10 cellular contexts compared by ENCODE assay signal in the genomic region with DNA sequence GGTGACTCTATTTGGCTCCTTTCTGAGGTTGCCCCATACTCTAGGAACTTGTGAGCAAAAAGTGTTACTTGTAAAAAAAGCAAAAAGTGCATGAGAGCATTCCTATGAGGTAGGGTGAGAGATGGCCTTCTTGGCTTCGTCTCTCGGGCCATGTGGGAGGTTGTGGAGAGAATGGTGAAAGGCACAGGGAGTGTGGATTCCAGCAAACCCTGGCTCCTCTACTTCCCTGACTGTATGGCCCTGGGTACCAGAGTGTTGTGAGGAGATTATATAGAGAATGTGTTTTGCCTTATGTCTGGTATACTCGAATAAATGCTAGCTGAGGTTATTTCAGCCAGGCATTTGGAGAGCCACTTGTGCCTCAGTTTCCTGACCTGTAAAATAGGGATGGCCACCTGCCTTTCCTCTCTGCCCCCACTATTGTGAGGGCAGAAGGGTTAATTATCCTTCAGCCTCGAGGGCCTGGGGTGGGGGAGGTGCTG. TPM values are rescaled to one million over a fixed set of nuclear protein-coding genes. Genes with fewer than 3 reads are reported as not detected.
DNase-seq lines count a peak whose midpoint lies in the region; ATAC-seq and TF ChIP-seq lines count a peak whose summit lies in the region.
"Had no signal": no experiment of that assay in that cellular context is flagged by ENCODE, and none has a peak within 500 bp of the region (broad histone marks: within the 10 kb centered on the region; RNA-seq: fewer than 3 reads in every experiment).

No MANE protein-coding gene starts in this region.

- H3F3A ChIP-seq in smooth muscle cell (ENCODE audit: low read depth), result peaks cover 4% of the 10 kb centered on the region

- H3K27me3 ChIP-seq in HCT116 (ENCODE audit: insufficient read depth, low read length) (no peaks in the 10 kb centered on the region), smooth muscle cell (ENCODE audit: low read depth) (no peaks in the 10 kb centered on the region)
- H3K27me3 ChIP-seq: BLaER1 treated with 17β-estradiol and CSF1 and Interleukin-3, amounts not matched to agents 10 nM and 100 nM had no signal

- H3K9me3 Mint-ChIP-seq in central memory CD8-positive, alpha-beta T cell, result peaks cover 11% of the 10 kb centered on the region

- intact Hi-C loops in HCT116 (cut with micrococcal nuclease), result no loop called here
- intact Hi-C loops in left colon (cut with DNase I, micrococcal nuclease), result no loop called here

- H3K4me1 Mint-ChIP-seq in central memory CD8-positive, alpha-beta T cell, result peaks cover 74% of the 10 kb centered on the region

- TF ChIP-seq RAD21 in HCT116 (IDR thresholded peaks at IDR 0.05; ENCODE audit: low read depth), result no peak

- no TSS peak for BruUV-seq in HCT116 (replicated peaks; lab: Mats Ljungman, UMichigan)

- H3K9me3 ChIP-seq in HCT116 (ENCODE audit: control insufficient read depth in 1 of 2, insufficient read depth in 1 of 2, low read depth in 1 of 2, low read length in 2 of 2), result no peaks in the 10 kb centered on the region
- peaks cover 7% of the 10 kb centered on the region for H3K9me3 ChIP-seq in smooth muscle cell (replicated peaks; ENCODE audit: low read depth)

- H3K4me3 Mint-ChIP-seq in central memory CD8-positive, alpha-beta T cell, result peak overlapping the region; percentile 28
- H3K4me3 Mint-ChIP-seq: activated T-helper 1 cell treated with anti-CD3 and anti-CD28 coated beads, Interleukin-12 subunit alpha, Interleukin-12 subunit beta, Interleukin-2, Interleukin-4 antibody, amounts not matched to agents 30 ng/mL and 10 ng/mL and 1 ng/mL, durations not matched to agents 14 hours and 24 hours and 36 hours had no signal

- ATAC-seq in HCT116, result no peak
- no peak for ATAC-seq in central memory CD8-positive, alpha-beta T cell (replicated peaks; ENCODE audit: extremely low read depth, poor library complexity, severe bottlenecking)
- no peak for ATAC-seq in left colon
- ATAC-seq in GM21367 (IDR thresholded peaks at IDR 0.05; ENCODE audit: unreplicated experiment), result no peak
- no peak for ATAC-seq in GM19035 (IDR thresholded peaks at IDR 0.05; ENCODE audit: unreplicated experiment)

- POLR2A ChIA-PET in HCT116 (lab: Charles Lee), result no interaction called here

- DNase-seq in HCT116 (ENCODE audit: low read depth, low spot score) (no peak), left colon (peak; percentile 23 to 24), smooth muscle cell (lab: John Stamatoyannopoulos, UW; ENCODE audit: unreplicated experiment) (no peak), NCI-H226 (no peak), cerebellar nuclear complex (lab: John Stamatoyannopoulos, UW) (no peak)
- no peak for DNase-seq in central memory CD8-positive, alpha-beta T cell (ENCODE audit: low spot score in 2 of 2)

- peaks cover 96% of the 10 kb centered on the region for H3K79me2 ChIP-seq in HCT116 (ENCODE audit: insufficient read depth, low read length)
- peaks cover 95% of the 10 kb centered on the region for H3K79me2 ChIP-seq in smooth muscle cell (ENCODE audit: low read depth)

- no peaks in the 10 kb centered on the region for H4K20me1 ChIP-seq in HCT116 (ENCODE audit: insufficient read depth)
- no peaks in the 10 kb centered on the region for H4K20me1 ChIP-seq in smooth muscle cell (ENCODE audit: low read depth)
- H4K20me1 ChIP-seq: BLaER1 treated with 17β-estradiol and CSF1 and Interleukin-3, amounts not matched to agents 10 nM and 100 nM had no signal

- H3K9me2 ChIP-seq in HCT116 (ENCODE audit: insufficient read depth), result no peaks in the 10 kb centered on the region

- RAD21 ChIA-PET in HCT116 (lab: Charles Lee; ENCODE audit: low non-redundant PET in 1 of 2, low total read pairs in 2 of 2, uncharacterized antibody in 2 of 2, unreplicated experiment in 2 of 2), result no interaction called here

- no peak overlapping the region for H3K27ac Mint-ChIP-seq in central memory CD8-positive, alpha-beta T cell (ENCODE audit: low read depth)
- H3K27ac Mint-ChIP-seq: activated T-helper 1 cell treated with anti-CD3 and anti-CD28 coated beads, Interleukin-12 subunit alpha, Interleukin-12 subunit beta, Interleukin-2, Interleukin-4 antibody, amounts not matched to agents 30 ng/mL and 10 ng/mL and 1 ng/mL, durations not matched to agents 14 hours and 24 hours and 36 hours had no signal

- peaks cover 55 to 63% of the 10 kb centered on the region in 2 experiments for H3K4me1 ChIP-seq in HCT116 (ENCODE audit: control insufficient read depth in 1 of 2, insufficient read depth in 2 of 2, low read length in 2 of 2)
- H3K4me1 ChIP-seq in smooth muscle cell (ENCODE audit: low read depth), result peaks cover 30% of the 10 kb centered on the region

- H3K4me2 ChIP-seq in HCT116 (ENCODE audit: low read length) (0 out of 2 replicates have a peak overlapping the region, but pooled peaks have one; percentile 74), smooth muscle cell (peak overlapping the region; percentile 78)
- H3K4me2 ChIP-seq: BLaER1 treated with 17β-estradiol and CSF1 and Interleukin-3, amounts not matched to agents 10 nM and 100 nM had no signal

- peaks cover 0 to 3% of the 10 kb centered on the region in 2 experiments; a peak in 1 of 4 replicates for H3K36me3 ChIP-seq in HCT116 (ENCODE audit: control insufficient read depth in 1 of 2, insufficient read depth in 2 of 2, low read length in 2 of 2)
- peaks cover 2% of the 10 kb centered on the region for H3K36me3 ChIP-seq in smooth muscle cell (ENCODE audit: low read depth)

- TF ChIP-seq POLR2A in HCT116 (IDR thresholded peaks at IDR 0.05; ENCODE audit: borderline replicate concordance, extremely low read depth, insufficient read depth, insufficient read length), result no peak

- H3K9ac ChIP-seq in HCT116 (ENCODE audit: low read length) (0 out of 2 replicates have a peak overlapping the region, but pooled peaks have one; percentile 3), smooth muscle cell (ENCODE audit: low read depth) (no peak overlapping the region)
- H3K9ac ChIP-seq: BLaER1 treated with 17β-estradiol and CSF1 and Interleukin-3, amounts not matched to agents 10 nM and 100 nM had no signal

- peaks cover 4% of the 10 kb centered on the region for H3K36me3 Mint-ChIP-seq in central memory CD8-positive, alpha-beta T cell (ENCODE audit: insufficient read depth)

- peak overlapping the region; percentile 7; the same call in 1 of the 2 replicates for H3K27ac ChIP-seq in HCT116 (ENCODE audit: low read depth, low read length)
- H3K27ac ChIP-seq in smooth muscle cell (ENCODE audit: low read depth), result peak overlapping the region; percentile 80

- H3K27me3 Mint-ChIP-seq in central memory CD8-positive, alpha-beta T cell, result peaks cover 11% of the 10 kb centered on the region

- 45% methylated on average over 4 of the region's 4 CpGs for WGBS in smooth muscle cell (ENCODE audit: low lambda C conversion rate)

- H3K4me3 ChIP-seq in HCT116 (replicated peaks in 1 of 2; ENCODE audit: low read depth in 1 of 2, low read length in 2 of 2), result no peak overlapping the region
- no peak overlapping the region for H3K4me3 ChIP-seq in smooth muscle cell
- H3K4me3 ChIP-seq: BLaER1 treated with 17β-estradiol and CSF1 and Interleukin-3, amounts not matched to agents 10 nM and 100 nM had no signal

- TF ChIP-seq CTCF in HCT116 (IDR thresholded peaks at IDR 0.05 in 2 of 3, conservative IDR thresholded peaks at IDR 0.05 in 1 of 3; ENCODE audit: borderline replicate concordance in 1 of 3, insufficient read depth in 1 of 3, low read depth in 2 of 3, low read length in 2 of 3) (no peak), smooth muscle cell (IDR thresholded peaks at IDR 0.05; ENCODE audit: borderline replicate concordance, insufficient read depth, poor library complexity, severe bottlenecking) (no peak)

- CTCF ChIA-PET in HCT116 (lab: Charles Lee), result no interaction called here

- H2AFZ ChIP-seq in HCT116 (ENCODE audit: low read depth, low read length, poor library complexity, severe bottlenecking) (no peak overlapping the region), smooth muscle cell (ENCODE audit: low read depth) (no peak overlapping the region)

TF ChIP-seq in HCT116, 20 proteins besides CTCF, POLR2A, EP300 and RAD21 (continues in another document):
- no peak for TF ChIP-seq TCF7L2 (IDR thresholded peaks at IDR 0.05; ENCODE audit: borderline replicate concordance, extremely low read depth, insufficient read depth, insufficient read length)
- no peak for TF ChIP-seq FOSL1 (IDR thresholded peaks at IDR 0.05; ENCODE audit: low read depth)
- TF ChIP-seq SIN3A (IDR thresholded peaks at IDR 0.05; ENCODE audit: low read depth), result no peak
- no peak for TF ChIP-seq ZNF274 (IDR thresholded peaks at IDR 0.05; ENCODE audit: low read depth, low read length)
- no peak for TF ChIP-seq CBX3 (IDR thresholded peaks at IDR 0.05; ENCODE audit: low read depth)
- TF ChIP-seq ATF3 (IDR thresholded peaks at IDR 0.05), result no peak
- TF ChIP-seq ELF1 (IDR thresholded peaks at IDR 0.05; ENCODE audit: borderline replicate concordance, low read depth), result no peak
- TF ChIP-seq JUND (IDR thresholded peaks at IDR 0.05), result no peak
- TF ChIP-seq EZH2 (IDR thresholded peaks at IDR 0.05), result no peak
- TF ChIP-seq CEBPB (IDR thresholded peaks at IDR 0.05; ENCODE audit: low read depth), result no peak
- no peak for TF ChIP-seq EZH2phosphoT487 (IDR thresholded peaks at IDR 0.05; ENCODE audit: borderline replicate concordance)
- TF ChIP-seq, protein P1, sequence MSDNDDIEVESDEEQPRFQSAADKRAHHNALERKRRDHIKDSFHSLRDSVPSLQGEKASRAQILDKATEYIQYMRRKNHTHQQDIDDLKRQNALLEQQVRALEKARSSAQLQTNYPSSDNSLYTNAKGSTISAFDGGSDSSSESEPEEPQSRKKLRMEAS (IDR thresholded peaks at IDR 0.05), result no peak

RNA-seq across cellular contexts. Expression of gene PLEKHG3, which starts 11.0 kb away (rescaled TPM):
- total RNA-seq in HCT116 (2021; ENCODE audit: unreplicated experiment) (55.6 TPM), left colon (10 to 100 TPM; 79.3 to 90.1 TPM), smooth muscle cell (15.6 and 17.6 TPM in 2 replicates)
- 36.0 and 37.8 TPM in 2 replicates for polyA plus RNA-seq in HCT116 (2012)
- 18.3 and 21.9 TPM in 2 replicates for polyA plus RNA-seq in smooth muscle cell

Comparison
In these comparisons a context has a peak if more than half of its experiments do, and no peak if none do; other contexts are left out.
1. DNase-seq: peak in left colon (2 of 2); none in HCT116 (single experiment), central memory CD8-positive, alpha-beta T cell (0 of 2), smooth muscle cell (single experiment), NCI-H226 (single experiment) and cerebellar nuclear complex (0 of 2).